Comparison of ENCODE assay signal across 8 cellular contexts in genomic region chr4:119370392-119370791, GRCh38. TPM values are rescaled to one million over a fixed set of nuclear protein-coding genes. Genes with fewer than 3 reads are reported as not detected.
DNase-seq lines count a peak whose midpoint lies in the region; ATAC-seq and TF ChIP-seq lines count a peak whose summit lies in the region.
"Not testable (repeated sequence)": the region's sequence is repeated elsewhere in the genome, so short reads cannot be mapped to it uniquely, and the experiment has no call there.

No MANE protein-coding gene starts in this region.

- TF ChIP-seq CTCF in GM12864 (IDR thresholded peaks at IDR 0.05; ENCODE audit: low read depth, low read length, missing control alignments); cardiac fibroblast (IDR thresholded peaks at IDR 0.05; ENCODE audit: low read depth, low read length): not testable (repeated sequence)

- DNase-seq in GM12864 (ENCODE audit: low read depth) (peak; percentile 66), OCI-M1 (lab: John Stamatoyannopoulos, UW) (peak; percentile 74), cardiac fibroblast (ENCODE audit: low read depth in 2 of 2) (peak; percentile 50 to 70), naive B cell (peak; percentile 69)
- peak; percentile 6 to 36 for DNase-seq in activated CD8-positive, alpha-beta memory T cell treated with anti-CD3 and anti-CD28 coated beads for 1 hour (ENCODE audit: extremely low read depth in 1 of 2, low read depth in 1 of 2)

- not testable (repeated sequence) for H3K27me3 Mint-ChIP-seq in naive B cell; stimulated activated memory B cell treated with anti-CD40 and anti-IgM and Interleukin-4, amounts not matched to agents 10 μg/mL and 1 μg/mL and 100 μg/mL, for 72 hours

- not testable (repeated sequence) for H3K4me3 ChIP-seq in GM12864 (ENCODE audit: low read depth, low read length); cardiac fibroblast (replicated peaks in 1 of 2; ENCODE audit: low read depth in 2 of 2, low read length in 2 of 2)

- not testable (repeated sequence) for H3K36me3 Mint-ChIP-seq in naive B cell; stimulated activated memory B cell treated with anti-CD40 and anti-IgM and Interleukin-4, amounts not matched to agents 10 μg/mL and 1 μg/mL and 100 μg/mL, for 72 hours

- peaks cover 10 to 16% (median 14%) of the 10 kb centered on the region in 3 donors for H3K4me1 Mint-ChIP-seq in naive B cell
- H3K4me1 Mint-ChIP-seq in stimulated activated memory B cell treated with anti-CD40 and anti-IgM and Interleukin-4, amounts not matched to agents 10 μg/mL and 1 μg/mL and 100 μg/mL, for 72 hours, result peaks cover 14% of the 10 kb centered on the region

- H3K9me3 Mint-ChIP-seq in naive B cell; stimulated activated memory B cell treated with anti-CD40 and anti-IgM and Interleukin-4, amounts not matched to agents 10 μg/mL and 1 μg/mL and 100 μg/mL, for 72 hours: not testable (repeated sequence)

- H3K4me3 Mint-ChIP-seq in naive B cell, result peak overlapping the region in 7 of 8 donors; percentile 14 to 69 (median 48)
- H3K4me3 Mint-ChIP-seq in stimulated activated memory B cell treated with anti-CD40 and anti-IgM and Interleukin-4, amounts not matched to agents 10 μg/mL and 1 μg/mL and 100 μg/mL, for 72 hours, result not testable (repeated sequence)

- peak; percentile 98 for ATAC-seq in GM21529 (IDR thresholded peaks at IDR 0.05; ENCODE audit: unreplicated experiment)
- peak; percentile 94 for ATAC-seq in HG03439 (IDR thresholded peaks at IDR 0.05; ENCODE audit: unreplicated experiment)
- ATAC-seq in naive B cell (ENCODE audit: low read depth in 2 of 2), result peak; percentile 98
- ATAC-seq in stimulated activated memory B cell treated with anti-CD40 and anti-IgM and Interleukin-4, amounts not matched to agents 10 μg/mL and 1 μg/mL and 100 μg/mL, for 72 hours, result peak; percentile 97

- peak overlapping the region in 3 of 6 donors; percentile 9 to 38 (median 25) for H3K27ac Mint-ChIP-seq in naive B cell
- not testable (repeated sequence) for H3K27ac Mint-ChIP-seq in stimulated activated memory B cell treated with anti-CD40 and anti-IgM and Interleukin-4, amounts not matched to agents 10 μg/mL and 1 μg/mL and 100 μg/mL, for 72 hours

RNA-seq across cellular contexts. Expression of gene FABP2, which starts 48.5 kb away (rescaled TPM):
- not detected for polyA plus RNA-seq in naive B cell (ENCODE audit: low read depth in 6 of 6)

Comparison
In these comparisons a context has a peak if more than half of its experiments do, and no peak if none do; other contexts are left out.
1. DNase-seq: peak in every context shown above with its lines; median percentile 74 in OCI-M1; 69 in naive B cell; 66 in GM12864; 60 in cardiac fibroblast; 21 in activated CD8-positive, alpha-beta memory T cell treated with anti-CD3 and anti-CD28 coated beads for 1 hour.